In the genomic region with DNA sequence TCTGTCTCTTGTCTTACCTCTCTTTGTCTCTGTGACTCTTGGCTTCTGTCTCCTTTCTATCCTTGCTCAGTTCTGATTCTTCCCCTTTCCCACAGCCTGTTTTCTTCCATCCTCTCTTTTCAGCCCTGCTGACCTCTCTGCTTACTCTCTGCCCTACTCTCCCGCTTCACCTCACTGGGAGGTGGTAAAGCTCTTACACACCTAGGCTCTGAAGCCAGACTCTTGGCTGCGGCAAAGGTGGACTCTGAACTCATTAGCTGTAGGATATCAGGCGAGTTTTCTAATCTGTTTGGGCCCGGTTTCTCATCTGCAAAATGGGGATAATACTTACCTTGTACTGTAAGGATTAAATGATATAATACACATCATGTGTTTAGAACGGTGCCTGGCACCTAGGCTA, we compare ENCODE assay signal across 1 cellular context.
A peak's percentile ranks its signal among the peaks of the same experiment; 100 is the strongest.
TF ChIP-seq lines count a peak whose summit lies in the region.

No MANE protein-coding gene starts in this region.

TF ChIP-seq in HepG2, 621 proteins besides CTCF, POLR2A, EP300 and RAD21:
- TF ChIP-seq ZNF781 (CRISPR knock-in tag; IDR thresholded peaks at IDR 0.05; ENCODE audit: borderline replicate concordance, not compliant biosample characterization) (no peak), PLSCR1 (CRISPR knock-in tag; IDR thresholded peaks at IDR 0.05; ENCODE audit: borderline replicate concordance) (no peak), RAD51 (IDR thresholded peaks at IDR 0.05; ENCODE audit: borderline replicate concordance) (no peak), ZBTB26 (CRISPR knock-in tag; IDR thresholded peaks at IDR 0.05; ENCODE audit: borderline replicate concordance) (no peak), HNF4A (CRISPR knock-in tag; IDR thresholded peaks at IDR 0.05) (0 out of 2 replicates have a peak, but pooled peaks have one; percentile 12), ELF4 (CRISPR knock-in tag; IDR thresholded peaks at IDR 0.05; ENCODE audit: borderline replicate concordance) (no peak), ZNF629 (CRISPR knock-in tag; conservative IDR thresholded peaks at IDR 0.05) (peak; percentile 58; the same call in 1 of the 2 replicates)
- TF ChIP-seq, protein P1, sequence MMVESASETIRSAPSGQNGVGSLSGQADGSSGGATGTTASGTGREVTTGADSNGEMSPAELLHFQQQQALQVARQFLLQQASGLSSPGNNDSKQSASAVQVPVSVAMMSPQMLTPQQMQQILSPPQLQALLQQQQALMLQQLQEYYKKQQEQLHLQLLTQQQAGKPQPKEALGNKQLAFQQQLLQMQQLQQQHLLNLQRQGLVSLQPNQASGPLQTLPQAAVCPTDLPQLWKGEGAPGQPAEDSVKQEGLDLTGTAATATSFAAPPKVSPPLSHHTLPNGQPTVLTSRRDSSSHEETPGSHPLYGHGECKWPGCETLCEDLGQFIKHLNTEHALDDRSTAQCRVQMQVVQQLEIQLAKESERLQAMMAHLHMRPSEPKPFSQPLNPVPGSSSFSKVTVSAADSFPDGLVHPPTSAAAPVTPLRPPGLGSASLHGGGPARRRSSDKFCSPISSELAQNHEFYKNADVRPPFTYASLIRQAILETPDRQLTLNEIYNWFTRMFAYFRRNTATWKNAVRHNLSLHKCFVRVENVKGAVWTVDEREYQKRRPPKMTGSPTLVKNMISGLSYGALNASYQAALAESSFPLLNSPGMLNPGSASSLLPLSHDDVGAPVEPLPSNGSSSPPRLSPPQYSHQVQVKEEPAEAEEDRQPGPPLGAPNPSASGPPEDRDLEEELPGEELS (CRISPR knock-in tag; IDR thresholded peaks at IDR 0.05): no peak
- TF ChIP-seq, protein P2, sequence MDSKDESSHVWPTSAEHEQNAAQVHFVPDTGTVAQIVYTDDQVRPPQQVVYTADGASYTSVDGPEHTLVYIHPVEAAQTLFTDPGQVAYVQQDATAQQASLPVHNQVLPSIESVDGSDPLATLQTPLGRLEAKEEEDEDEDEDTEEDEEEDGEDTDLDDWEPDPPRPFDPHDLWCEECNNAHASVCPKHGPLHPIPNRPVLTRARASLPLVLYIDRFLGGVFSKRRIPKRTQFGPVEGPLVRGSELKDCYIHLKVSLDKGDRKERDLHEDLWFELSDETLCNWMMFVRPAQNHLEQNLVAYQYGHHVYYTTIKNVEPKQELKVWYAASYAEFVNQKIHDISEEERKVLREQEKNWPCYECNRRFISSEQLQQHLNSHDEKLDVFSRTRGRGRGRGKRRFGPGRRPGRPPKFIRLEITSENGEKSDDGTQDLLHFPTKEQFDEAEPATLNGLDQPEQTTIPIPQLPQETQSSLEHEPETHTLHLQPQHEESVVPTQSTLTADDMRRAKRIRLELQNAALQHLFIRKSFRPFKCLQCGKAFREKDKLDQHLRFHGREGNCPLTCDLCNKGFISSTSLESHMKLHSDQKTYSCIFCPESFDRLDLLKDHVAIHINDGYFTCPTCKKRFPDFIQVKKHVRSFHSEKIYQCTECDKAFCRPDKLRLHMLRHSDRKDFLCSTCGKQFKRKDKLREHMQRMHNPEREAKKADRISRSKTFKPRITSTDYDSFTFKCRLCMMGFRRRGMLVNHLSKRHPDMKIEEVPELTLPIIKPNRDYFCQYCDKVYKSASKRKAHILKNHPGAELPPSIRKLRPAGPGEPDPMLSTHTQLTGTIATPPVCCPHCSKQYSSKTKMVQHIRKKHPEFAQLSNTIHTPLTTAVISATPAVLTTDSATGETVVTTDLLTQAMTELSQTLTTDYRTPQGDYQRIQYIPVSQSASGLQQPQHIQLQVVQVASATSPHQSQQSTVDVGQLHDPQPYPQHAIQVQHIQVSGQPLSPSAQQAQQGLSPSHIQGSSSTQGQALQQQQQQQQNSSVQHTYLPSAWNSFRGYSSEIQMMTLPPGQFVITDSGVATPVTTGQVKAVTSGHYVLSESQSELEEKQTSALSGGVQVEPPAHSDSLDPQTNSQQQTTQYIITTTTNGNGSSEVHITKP (CRISPR knock-in tag; IDR thresholded peaks at IDR 0.05; ENCODE audit: low read depth): no peak
